In the genomic region with DNA sequence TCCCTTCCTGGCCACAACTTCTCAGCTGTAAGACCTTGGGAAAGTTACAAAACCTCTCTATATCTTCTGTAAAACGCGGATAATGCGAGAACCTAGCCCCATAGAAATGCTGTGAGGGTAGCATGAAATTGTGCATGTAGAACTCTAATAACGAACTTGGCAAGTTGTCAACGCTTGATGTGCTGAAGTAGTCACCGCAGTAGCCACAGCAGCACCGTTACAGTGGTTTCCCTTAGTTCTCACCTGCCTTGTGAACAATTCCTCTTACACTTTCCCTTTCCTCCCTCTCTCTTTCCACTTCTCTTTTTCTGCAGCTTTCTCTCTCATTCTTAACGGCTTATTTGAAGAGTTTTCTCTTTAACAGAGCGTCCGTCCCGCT, we compare ENCODE assay signal across 8 cellular contexts. TPM values are rescaled to one million over a fixed set of nuclear protein-coding genes. Genes with fewer than 3 reads are reported as not detected.
DNase-seq lines count a peak whose midpoint lies in the region; ATAC-seq, FAIRE-seq and TF ChIP-seq lines count a peak whose summit lies in the region.

No MANE protein-coding gene starts in this region.

- DNase-seq in GM12891 (ENCODE audit: insufficient read length, low spot score) (peak; percentile 14), cardiac muscle cell (ENCODE audit: low read depth in 1 of 2, low spot score in 1 of 2) (peak in 1 of 2 donors; percentile 11), HuH-7.5 (ENCODE audit: low spot score) (no peak), ureter (ENCODE audit: low spot score) (no peak)
- peak; percentile 9 for DNase-seq in activated CD4-positive, alpha-beta T cell treated with anti-CD3 and anti-CD28 coated beads, Interleukin-2, amount 50 U/mL, for 1 hour

- peak; percentile 44 for ATAC-seq in GM21576 (IDR thresholded peaks at IDR 0.05; ENCODE audit: unreplicated experiment)

- TF ChIP-seq CTCF in KMS-11 (conservative IDR thresholded peaks at IDR 0.05; ENCODE audit: low read depth, low read length) (no peak), cardiac muscle cell (IDR thresholded peaks at IDR 0.05; ENCODE audit: low read depth, low read length) (no peak)

- H3K27me3 ChIP-seq in KMS-11 (ENCODE audit: insufficient read depth, low read depth) (peaks cover 14% of the 10 kb centered on the region), cardiac muscle cell (peaks cover 16% of the 10 kb centered on the region), skeletal muscle satellite cell (ENCODE audit: control insufficient read depth, insufficient read depth, low read length) (peaks cover 3% of the 10 kb centered on the region)

- H3K9me3 ChIP-seq in cardiac muscle cell (ENCODE audit: low read depth) (no peaks in the 10 kb centered on the region), skeletal muscle satellite cell (replicated peaks; ENCODE audit: low read length) (no peaks in the 10 kb centered on the region)

- H3K79me2 ChIP-seq in KMS-11 (ENCODE audit: insufficient read depth, low read depth), result no peaks in the 10 kb centered on the region; the same call in 1 of the 2 replicates

- no peaks in the 10 kb centered on the region for H4K20me1 ChIP-seq in KMS-11 (ENCODE audit: insufficient read depth)

- peaks cover 15% of the 10 kb centered on the region for H3K4me1 ChIP-seq in KMS-11 (ENCODE audit: low read depth, poor library complexity, severe bottlenecking)
- H3K4me1 ChIP-seq in cardiac muscle cell (ENCODE audit: low read depth), result peaks cover 4% of the 10 kb centered on the region
- H3K4me1 ChIP-seq in skeletal muscle satellite cell (ENCODE audit: control insufficient read depth, insufficient read depth, low read length), result peaks cover 33% of the 10 kb centered on the region

- H3K27ac ChIP-seq in KMS-11 (no peak overlapping the region), cardiac muscle cell (no peak overlapping the region)

- peak overlapping the region; percentile 73 for H2AFZ ChIP-seq in KMS-11 (ENCODE audit: low read depth)

- H3K4me2 ChIP-seq in KMS-11 (peak overlapping the region; percentile 98), skeletal muscle satellite cell (ENCODE audit: low read length) (peak overlapping the region; percentile 87)

- TF ChIP-seq POLR2A in GM12891 (IDR thresholded peaks at IDR 0.05; ENCODE audit: low read depth, low read length), result no peak

- H3K9ac ChIP-seq in KMS-11 (no peak overlapping the region), skeletal muscle satellite cell (ENCODE audit: low read depth, low read length) (peak overlapping the region; percentile 23)

- FAIRE-seq in GM12891 (lab: Jason Lieb, UNC), result no peak

- H3K4me3 ChIP-seq in KMS-11 (IDR thresholded peaks at IDR 0.05; ENCODE audit: insufficient read depth, low read depth, low read length) (peak overlapping the region; percentile 13), cardiac muscle cell (peak overlapping the region; percentile 53), skeletal muscle satellite cell (ENCODE audit: low read length) (peak overlapping the region; percentile 94)

- H3K36me3 ChIP-seq in KMS-11 (ENCODE audit: insufficient read depth), result no peaks in the 10 kb centered on the region
- no peaks in the 10 kb centered on the region for H3K36me3 ChIP-seq in cardiac muscle cell
- no peaks in the 10 kb centered on the region for H3K36me3 ChIP-seq in skeletal muscle satellite cell (ENCODE audit: insufficient read depth, low read length)

TF ChIP-seq in GM12891, 5 proteins besides CTCF, POLR2A, EP300 and RAD21:
- TF ChIP-seq PAX5 (IDR thresholded peaks at IDR 0.05; ENCODE audit: insufficient read depth, low read length, severe bottlenecking), result no peak
- TF ChIP-seq SPI1 (IDR thresholded peaks at IDR 0.05; ENCODE audit: low read depth, low read length), result peak; percentile 90
- no peak for TF ChIP-seq POU2F2 (IDR thresholded peaks at IDR 0.05; ENCODE audit: low read depth, low read length)
- no peak for TF ChIP-seq POLR2AphosphoS5 (IDR thresholded peaks at IDR 0.05; ENCODE audit: low read depth, low read length)

RNA-seq across cellular contexts. Expression of a gene that starts 0.4 kb away (rescaled TPM):
- 13.6 TPM for polyA plus RNA-seq in GM12891 (2012; ENCODE audit: low read depth, missing spikeins)
- 14.2 and 20.1 TPM in 2 replicates for total RNA-seq in cardiac muscle cell
- 15.2 and 22.6 TPM in 2 replicates for polyA plus RNA-seq in cardiac muscle cell
- total RNA-seq in skeletal muscle satellite cell (2012; rRNA removed), result 25.9 and 26.2 TPM in 2 replicates
- 31.4 TPM for total RNA-seq in ureter

RNA-seq across cellular contexts. Expression of a gene that starts 39.2 kb away (rescaled TPM):
- polyA plus RNA-seq in GM12891 (2012; ENCODE audit: low read depth, missing spikeins), result 0.13 TPM
- 36.4 and 43.1 TPM in 2 replicates for total RNA-seq in cardiac muscle cell
- 25.7 and 34.6 TPM in 2 replicates for polyA plus RNA-seq in cardiac muscle cell
- total RNA-seq in skeletal muscle satellite cell (2012; rRNA removed), result 17.2 and 32.8 TPM in 2 replicates
- 3.6 TPM for total RNA-seq in ureter

Comparison
In these comparisons a context has a peak if more than half of its experiments do, and no peak if none do; other contexts are left out.
1. DNase-seq: peak in GM12891 (single experiment) and activated CD4-positive, alpha-beta T cell treated with anti-CD3 and anti-CD28 coated beads, Interleukin-2, amount 50 U/mL, for 1 hour (single experiment); none in HuH-7.5 (single experiment) and ureter (single experiment).
2. H3K4me3 ChIP-seq: peak in every context shown above with its lines; median percentile 94 in skeletal muscle satellite cell; 53 in cardiac muscle cell; 13 in KMS-11.